Comparison of ENCODE assay signal across 1 cellular context in the genomic region with DNA sequence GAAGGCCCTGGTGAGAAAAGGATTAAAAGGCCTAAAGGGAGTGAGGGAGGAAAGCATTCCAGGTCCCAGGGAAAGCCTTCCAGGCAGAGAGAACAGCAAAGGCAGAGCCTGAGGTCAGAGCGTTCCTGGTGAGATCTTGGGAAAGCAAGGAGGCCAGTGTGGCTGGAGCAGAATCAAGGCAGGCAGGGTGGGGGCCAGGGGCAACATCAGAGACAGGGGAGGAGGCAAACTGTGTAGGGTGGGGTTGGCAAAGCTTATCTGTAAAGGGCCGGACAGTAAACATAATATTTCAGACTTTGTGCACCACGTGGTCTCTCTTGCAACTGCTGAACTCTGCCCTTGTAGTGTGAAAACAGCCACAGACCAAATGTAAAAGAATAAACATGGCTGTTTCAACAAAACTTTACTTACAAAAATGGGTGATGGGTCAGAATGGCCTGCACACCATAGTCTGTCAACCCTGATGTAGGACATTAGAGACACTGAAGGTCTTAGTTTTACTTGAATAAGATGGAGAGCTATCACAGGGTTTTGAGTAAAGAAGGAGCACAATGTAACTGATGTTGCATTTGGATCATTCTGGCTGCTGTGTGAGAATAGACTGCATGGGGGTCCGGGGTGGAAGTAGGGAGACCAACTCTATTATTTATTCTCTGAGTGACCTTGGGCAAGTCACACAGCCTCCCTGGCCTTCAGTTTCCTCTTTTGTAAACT.
TF ChIP-seq lines count a peak whose summit lies in the region.

No MANE protein-coding gene starts in this region.

TF ChIP-seq in K562, 482 proteins besides CTCF, POLR2A, EP300 and RAD21 (continued from another document and continues in another):
- no peak for TF ChIP-seq TSHZ1 (CRISPR knock-in tag; IDR thresholded peaks at IDR 0.05)
- no peak; a peak in 1 of 4 replicates for TF ChIP-seq KDM1A (IDR thresholded peaks at IDR 0.05)
- no peak for TF ChIP-seq IRF2 (CRISPR knock-in tag; IDR thresholded peaks at IDR 0.05)
- TF ChIP-seq TBL1XR1 (IDR thresholded peaks at IDR 0.05; ENCODE audit: low read length in 2 of 2) = no peak
- TF ChIP-seq IRF9 (tag; IDR thresholded peaks at IDR 0.05) = no peak
- TF ChIP-seq, protein P1, sequence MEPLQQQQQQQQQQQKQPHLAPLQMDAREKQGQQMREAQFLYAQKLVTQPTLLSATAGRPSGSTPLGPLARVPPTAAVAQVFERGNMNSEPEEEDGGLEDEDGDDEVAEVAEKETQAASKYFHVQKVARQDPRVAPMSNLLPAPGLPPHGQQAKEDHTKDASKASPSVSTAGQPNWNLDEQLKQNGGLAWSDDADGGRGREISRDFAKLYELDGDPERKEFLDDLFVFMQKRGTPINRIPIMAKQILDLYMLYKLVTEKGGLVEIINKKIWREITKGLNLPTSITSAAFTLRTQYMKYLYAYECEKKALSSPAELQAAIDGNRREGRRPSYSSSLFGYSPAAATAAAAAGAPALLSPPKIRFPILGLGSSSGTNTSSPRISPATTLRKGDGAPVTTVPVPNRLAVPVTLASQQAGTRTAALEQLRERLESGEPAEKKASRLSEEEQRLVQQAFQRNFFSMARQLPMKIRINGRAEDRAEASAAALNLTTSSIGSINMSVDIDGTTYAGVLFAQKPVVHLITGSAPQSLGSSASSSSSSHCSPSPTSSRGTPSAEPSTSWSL (CRISPR knock-in tag; IDR thresholded peaks at IDR 0.05; ENCODE audit: borderline replicate concordance) = no peak
- no peak for TF ChIP-seq ZBTB43 (CRISPR knock-in tag; IDR thresholded peaks at IDR 0.05)
- TF ChIP-seq, protein P2, sequence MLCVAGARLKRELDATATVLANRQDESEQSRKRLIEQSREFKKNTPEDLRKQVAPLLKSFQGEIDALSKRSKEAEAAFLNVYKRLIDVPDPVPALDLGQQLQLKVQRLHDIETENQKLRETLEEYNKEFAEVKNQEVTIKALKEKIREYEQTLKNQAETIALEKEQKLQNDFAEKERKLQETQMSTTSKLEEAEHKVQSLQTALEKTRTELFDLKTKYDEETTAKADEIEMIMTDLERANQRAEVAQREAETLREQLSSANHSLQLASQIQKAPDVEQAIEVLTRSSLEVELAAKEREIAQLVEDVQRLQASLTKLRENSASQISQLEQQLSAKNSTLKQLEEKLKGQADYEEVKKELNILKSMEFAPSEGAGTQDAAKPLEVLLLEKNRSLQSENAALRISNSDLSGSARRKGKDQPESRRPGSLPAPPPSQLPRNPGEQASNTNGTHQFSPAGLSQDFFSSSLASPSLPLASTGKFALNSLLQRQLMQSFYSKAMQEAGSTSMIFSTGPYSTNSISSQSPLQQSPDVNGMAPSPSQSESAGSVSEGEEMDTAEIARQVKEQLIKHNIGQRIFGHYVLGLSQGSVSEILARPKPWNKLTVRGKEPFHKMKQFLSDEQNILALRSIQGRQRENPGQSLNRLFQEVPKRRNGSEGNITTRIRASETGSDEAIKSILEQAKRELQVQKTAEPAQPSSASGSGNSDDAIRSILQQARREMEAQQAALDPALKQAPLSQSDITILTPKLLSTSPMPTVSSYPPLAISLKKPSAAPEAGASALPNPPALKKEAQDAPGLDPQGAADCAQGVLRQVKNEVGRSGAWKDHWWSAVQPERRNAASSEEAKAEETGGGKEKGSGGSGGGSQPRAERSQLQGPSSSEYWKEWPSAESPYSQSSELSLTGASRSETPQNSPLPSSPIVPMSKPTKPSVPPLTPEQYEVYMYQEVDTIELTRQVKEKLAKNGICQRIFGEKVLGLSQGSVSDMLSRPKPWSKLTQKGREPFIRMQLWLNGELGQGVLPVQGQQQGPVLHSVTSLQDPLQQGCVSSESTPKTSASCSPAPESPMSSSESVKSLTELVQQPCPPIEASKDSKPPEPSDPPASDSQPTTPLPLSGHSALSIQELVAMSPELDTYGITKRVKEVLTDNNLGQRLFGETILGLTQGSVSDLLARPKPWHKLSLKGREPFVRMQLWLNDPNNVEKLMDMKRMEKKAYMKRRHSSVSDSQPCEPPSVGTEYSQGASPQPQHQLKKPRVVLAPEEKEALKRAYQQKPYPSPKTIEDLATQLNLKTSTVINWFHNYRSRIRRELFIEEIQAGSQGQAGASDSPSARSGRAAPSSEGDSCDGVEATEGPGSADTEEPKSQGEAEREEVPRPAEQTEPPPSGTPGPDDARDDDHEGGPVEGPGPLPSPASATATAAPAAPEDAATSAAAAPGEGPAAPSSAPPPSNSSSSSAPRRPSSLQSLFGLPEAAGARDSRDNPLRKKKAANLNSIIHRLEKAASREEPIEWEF (CRISPR knock-in tag; IDR thresholded peaks at IDR 0.05) = no peak
- TF ChIP-seq SRSF3 (IDR thresholded peaks at IDR 0.05; ENCODE audit: insufficient read depth, low read length) = no peak
- peak; percentile 84; the same call in 1 of the 2 replicates for TF ChIP-seq CBFA2T3 (IDR thresholded peaks at IDR 0.05)
- TF ChIP-seq ZNF121 (CRISPR knock-in tag; conservative IDR thresholded peaks at IDR 0.05) = no peak
- TF ChIP-seq C11orf30 (IDR thresholded peaks at IDR 0.05; ENCODE audit: low read depth) = no peak
- no peak for TF ChIP-seq ZNF280A (IDR thresholded peaks at IDR 0.05; ENCODE audit: low read depth, partially characterized antibody)
- no peak for TF ChIP-seq FIP1L1 (IDR thresholded peaks at IDR 0.05; ENCODE audit: low read depth, low read length, poor library complexity, severe bottlenecking)
- TF ChIP-seq PYGO2 (tag; IDR thresholded peaks at IDR 0.05) = no peak
- TF ChIP-seq, protein P3, sequence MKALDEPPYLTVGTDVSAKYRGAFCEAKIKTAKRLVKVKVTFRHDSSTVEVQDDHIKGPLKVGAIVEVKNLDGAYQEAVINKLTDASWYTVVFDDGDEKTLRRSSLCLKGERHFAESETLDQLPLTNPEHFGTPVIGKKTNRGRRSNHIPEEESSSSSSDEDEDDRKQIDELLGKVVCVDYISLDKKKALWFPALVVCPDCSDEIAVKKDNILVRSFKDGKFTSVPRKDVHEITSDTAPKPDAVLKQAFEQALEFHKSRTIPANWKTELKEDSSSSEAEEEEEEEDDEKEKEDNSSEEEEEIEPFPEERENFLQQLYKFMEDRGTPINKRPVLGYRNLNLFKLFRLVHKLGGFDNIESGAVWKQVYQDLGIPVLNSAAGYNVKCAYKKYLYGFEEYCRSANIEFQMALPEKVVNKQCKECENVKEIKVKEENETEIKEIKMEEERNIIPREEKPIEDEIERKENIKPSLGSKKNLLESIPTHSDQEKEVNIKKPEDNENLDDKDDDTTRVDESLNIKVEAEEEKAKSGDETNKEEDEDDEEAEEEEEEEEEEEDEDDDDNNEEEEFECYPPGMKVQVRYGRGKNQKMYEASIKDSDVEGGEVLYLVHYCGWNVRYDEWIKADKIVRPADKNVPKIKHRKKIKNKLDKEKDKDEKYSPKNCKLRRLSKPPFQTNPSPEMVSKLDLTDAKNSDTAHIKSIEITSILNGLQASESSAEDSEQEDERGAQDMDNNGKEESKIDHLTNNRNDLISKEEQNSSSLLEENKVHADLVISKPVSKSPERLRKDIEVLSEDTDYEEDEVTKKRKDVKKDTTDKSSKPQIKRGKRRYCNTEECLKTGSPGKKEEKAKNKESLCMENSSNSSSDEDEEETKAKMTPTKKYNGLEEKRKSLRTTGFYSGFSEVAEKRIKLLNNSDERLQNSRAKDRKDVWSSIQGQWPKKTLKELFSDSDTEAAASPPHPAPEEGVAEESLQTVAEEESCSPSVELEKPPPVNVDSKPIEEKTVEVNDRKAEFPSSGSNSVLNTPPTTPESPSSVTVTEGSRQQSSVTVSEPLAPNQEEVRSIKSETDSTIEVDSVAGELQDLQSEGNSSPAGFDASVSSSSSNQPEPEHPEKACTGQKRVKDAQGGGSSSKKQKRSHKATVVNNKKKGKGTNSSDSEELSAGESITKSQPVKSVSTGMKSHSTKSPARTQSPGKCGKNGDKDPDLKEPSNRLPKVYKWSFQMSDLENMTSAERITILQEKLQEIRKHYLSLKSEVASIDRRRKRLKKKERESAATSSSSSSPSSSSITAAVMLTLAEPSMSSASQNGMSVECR (CRISPR knock-in tag; IDR thresholded peaks at IDR 0.05) = no peak
- TF ChIP-seq SRSF7 (optimal IDR thresholded peaks at IDR 0.05; ENCODE audit: low read depth, low read length) = no peak
- TF ChIP-seq SIN3B (IDR thresholded peaks at IDR 0.05; ENCODE audit: low read depth) = no peak
- peak; percentile 47; the same call in 1 of the 2 replicates for TF ChIP-seq OTX1 (CRISPR knock-in tag; IDR thresholded peaks at IDR 0.05)
- TF ChIP-seq PRMT5 (CRISPR knock-in tag; IDR thresholded peaks at IDR 0.05) = no peak
- TF ChIP-seq ZNF778 (CRISPR knock-in tag; IDR thresholded peaks at IDR 0.05) = no peak
- no peak for TF ChIP-seq XRCC5 (IDR thresholded peaks at IDR 0.05; ENCODE audit: low read depth, low read length)
- 0 out of 2 replicates have a peak, but pooled peaks have one; percentile 29 for TF ChIP-seq HLTF (IDR thresholded peaks at IDR 0.05)
- no peak for TF ChIP-seq ZNF239 (CRISPR knock-in tag; IDR thresholded peaks at IDR 0.05)
- 0 out of 2 replicates have a peak, but pooled peaks have one; percentile 40 for TF ChIP-seq DMBX1 (CRISPR knock-in tag; IDR thresholded peaks at IDR 0.05; ENCODE audit: borderline replicate concordance)
- TF ChIP-seq TGIF2 (CRISPR knock-in tag; IDR thresholded peaks at IDR 0.05) = no peak
- TF ChIP-seq MAX (CRISPR knock-in tag; IDR thresholded peaks at IDR 0.05) = peak; percentile 76
- no peak for TF ChIP-seq NELFE (IDR thresholded peaks at IDR 0.05; ENCODE audit: insufficient read depth, insufficient read length)
